1 cellular context compared by ENCODE assay signal in genomic region chr20:52031574-52032303, GRCh38.
TF ChIP-seq lines count a peak whose summit lies in the region.

No MANE protein-coding gene starts in this region.

TF ChIP-seq in HepG2, 621 proteins besides CTCF, POLR2A, EP300 and RAD21 (continued from another document and continues in another):
- TF ChIP-seq ZNF414 (CRISPR knock-in tag; IDR thresholded peaks at IDR 0.05) (peak; percentile 62; the same call in 1 of the 2 replicates), ELF4 (CRISPR knock-in tag; IDR thresholded peaks at IDR 0.05; ENCODE audit: borderline replicate concordance) (peak; percentile 51; the same call in 1 of the 2 replicates), PPARG (CRISPR knock-in tag; conservative IDR thresholded peaks at IDR 0.05) (peak; percentile 91), HDAC1 (CRISPR knock-in tag; IDR thresholded peaks at IDR 0.05) (peak; percentile 70; the same call in 1 of the 2 replicates), RBAK (CRISPR knock-in tag; IDR thresholded peaks at IDR 0.05) (no peak), ZBTB7A (CRISPR knock-in tag; IDR thresholded peaks at IDR 0.05) (peak; percentile 58; the same call in 1 of the 2 replicates), HOXA9 (CRISPR knock-in tag; IDR thresholded peaks at IDR 0.05; ENCODE audit: borderline replicate concordance) (no peak), HNF4A (CRISPR knock-in tag; IDR thresholded peaks at IDR 0.05) (peak; percentile 88), MAZ (IDR thresholded peaks at IDR 0.05; ENCODE audit: borderline replicate concordance, low read depth, low read length) (no peak), MAZ (CRISPR knock-in tag; IDR thresholded peaks at IDR 0.05; ENCODE audit: low read depth) (0 out of 2 replicates have a peak, but pooled peaks have one; percentile 32), CHD4 (IDR thresholded peaks at IDR 0.05; ENCODE audit: borderline replicate concordance, low read length) (peak; percentile 33; the same call in 1 of the 2 replicates), ZNF512B (CRISPR knock-in tag; IDR thresholded peaks at IDR 0.05; ENCODE audit: borderline replicate concordance) (peak; percentile 80; the same call in 1 of the 2 replicates), CERS6 (CRISPR knock-in tag; IDR thresholded peaks at IDR 0.05) (no peak), DMAP1 (CRISPR knock-in tag; IDR thresholded peaks at IDR 0.05) (0 out of 2 replicates have a peak, but pooled peaks have one; percentile 22), GRHL1 (CRISPR knock-in tag; conservative IDR thresholded peaks at IDR 0.05) (no peak), MXI1 (IDR thresholded peaks at IDR 0.05; ENCODE audit: borderline replicate concordance, low read depth, low read length) (no peak), ZNF605 (CRISPR knock-in tag; IDR thresholded peaks at IDR 0.05) (0 out of 2 replicates have a peak, but pooled peaks have one; percentile 57), ZNF446 (CRISPR knock-in tag; IDR thresholded peaks at IDR 0.05) (no peak), ZMYM4 (CRISPR knock-in tag; IDR thresholded peaks at IDR 0.05) (peak; percentile 46), ZNF614 (CRISPR knock-in tag; IDR thresholded peaks at IDR 0.05; ENCODE audit: borderline replicate concordance) (0 out of 2 replicates have a peak, but pooled peaks have one; percentile 65), CREB3 (CRISPR knock-in tag; IDR thresholded peaks at IDR 0.05) (0 out of 2 replicates have a peak, but pooled peaks have one; percentile 52), MLX (CRISPR knock-in tag; IDR thresholded peaks at IDR 0.05) (peak; percentile 10; the same call in 1 of the 2 replicates), ZNF335 (CRISPR knock-in tag; IDR thresholded peaks at IDR 0.05) (no peak), BORCS8-MEF2B (CRISPR knock-in tag; IDR thresholded peaks at IDR 0.05) (no peak), ZFX (CRISPR knock-in tag; IDR thresholded peaks at IDR 0.05; ENCODE audit: low read depth) (peak; percentile 46), JUNB (CRISPR knock-in tag; IDR thresholded peaks at IDR 0.05; ENCODE audit: borderline replicate concordance) (no peak), HNF4G (IDR thresholded peaks at IDR 0.05; ENCODE audit: borderline replicate concordance, low read depth, low read length) (peak; percentile 77), HNF4G (CRISPR knock-in tag; IDR thresholded peaks at IDR 0.05; ENCODE audit: borderline replicate concordance, low read depth) (peak; percentile 48; the same call in 1 of the 2 replicates), NFIC (IDR thresholded peaks at IDR 0.05; ENCODE audit: low read length) (peak; percentile 61; the same call in 1 of the 2 replicates), DMTF1 (CRISPR knock-in tag; IDR thresholded peaks at IDR 0.05) (peak; percentile 87; the same call in 1 of the 2 replicates), ZNF556 (CRISPR knock-in tag; IDR thresholded peaks at IDR 0.05; ENCODE audit: borderline replicate concordance) (no peak; the same call in 1 of the 2 replicates), ZNF362 (CRISPR knock-in tag; IDR thresholded peaks at IDR 0.05; ENCODE audit: borderline replicate concordance) (0 out of 2 replicates have a peak, but pooled peaks have one; percentile 22), ZNF740 (CRISPR knock-in tag; IDR thresholded peaks at IDR 0.05) (no peak), ARID3A (IDR thresholded peaks at IDR 0.05; ENCODE audit: low read depth, low read length) (peak; percentile 95), IRF1 (CRISPR knock-in tag; IDR thresholded peaks at IDR 0.05; ENCODE audit: low read depth) (peak; percentile 59; the same call in 1 of the 2 replicates), IRX3 (CRISPR knock-in tag; IDR thresholded peaks at IDR 0.05; ENCODE audit: borderline replicate concordance, low read depth) (no peak), TARDBP (CRISPR knock-in tag; IDR thresholded peaks at IDR 0.05) (peak; percentile 82; the same call in 1 of the 2 replicates), YEATS4 (CRISPR knock-in tag; IDR thresholded peaks at IDR 0.05; ENCODE audit: borderline replicate concordance) (peak; percentile 67; the same call in 1 of the 2 replicates), TAF15 (IDR thresholded peaks at IDR 0.05; ENCODE audit: low read depth, low read length, poor library complexity, severe bottlenecking) (no peak), FOXP1 (IDR thresholded peaks at IDR 0.05) (peak; percentile 80), FOXP1 (CRISPR knock-in tag; IDR thresholded peaks at IDR 0.05) (peak; percentile 92), RARA (CRISPR knock-in tag; IDR thresholded peaks at IDR 0.05) (peak; percentile 86), EZH2 (conservative IDR thresholded peaks at IDR 0.05; ENCODE audit: low read depth, low read length) (no peak), NCOA1 (CRISPR knock-in tag; IDR thresholded peaks at IDR 0.05) (no peak; the same call in 1 of the 2 replicates), SNRNP70 (IDR thresholded peaks at IDR 0.05; ENCODE audit: low read depth, low read length) (no peak), SIX1 (CRISPR knock-in tag; IDR thresholded peaks at IDR 0.05; ENCODE audit: borderline replicate concordance) (peak; percentile 64; the same call in 1 of the 2 replicates), ZMYM3 (CRISPR knock-in tag; IDR thresholded peaks at IDR 0.05) (peak; percentile 82; the same call in 1 of the 2 replicates), DPF2 (CRISPR knock-in tag; IDR thresholded peaks at IDR 0.05; ENCODE audit: borderline replicate concordance, low read depth) (peak; percentile 89)
